ENCODE assay signal across 21 cellular contexts in the genomic region with DNA sequence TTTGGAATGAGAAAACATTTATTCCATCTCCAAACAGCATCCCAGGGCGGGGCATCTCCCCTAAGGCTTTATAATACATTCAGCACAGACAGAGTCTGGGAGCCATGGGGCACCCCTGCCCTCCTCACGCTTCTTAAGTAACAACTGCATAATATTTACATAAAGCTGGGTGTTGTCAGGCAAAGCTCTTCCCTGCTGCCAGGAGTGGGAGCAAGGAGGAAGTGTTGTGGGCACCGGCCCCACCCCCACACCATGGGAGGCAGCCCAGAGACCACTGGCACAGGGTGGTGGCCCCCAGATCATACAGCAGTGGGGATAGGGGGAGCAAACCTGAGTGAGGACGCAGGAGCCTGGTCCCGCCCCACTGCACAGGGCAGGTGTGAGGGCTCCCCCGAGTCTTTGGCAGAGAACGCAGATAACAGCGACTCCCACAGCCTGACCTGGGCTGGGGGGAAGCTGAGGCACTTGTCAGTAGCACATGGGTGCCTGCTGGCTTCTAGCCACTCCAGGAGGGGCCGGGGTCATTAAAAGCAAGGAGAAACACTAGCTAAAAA.
"Had no signal": no experiment of that assay in that cellular context is flagged by ENCODE, and none has a peak within 500 bp of the region (broad histone marks: within the 10 kb centered on the region; RNA-seq: fewer than 3 reads in every experiment).

No MANE protein-coding gene starts in this region.

- H3K4me3 ChIP-seq: colonic mucosa, hepatocyte, prostate gland, right atrium auricular region, tibial artery had no signal

- H3K27me3 ChIP-seq: colonic mucosa, hepatocyte, right atrium auricular region, tibial artery had no signal

- H3K4me1 ChIP-seq: colonic mucosa, foreskin keratinocyte, prostate gland, right atrium auricular region had no signal

- H2AFZ ChIP-seq: hepatocyte had no signal

- ATAC-seq: activated CD4-positive, CD25-positive, alpha-beta regulatory T cell treated with anti-CD3 and anti-CD28 coated beads, Interleukin-2, amount 50 U/mL, for 24 hours; foreskin keratinocyte; left lobe of liver had no signal

- H3K9me3 ChIP-seq: colonic mucosa, prostate gland, right atrium auricular region, tibial artery had no signal

- H3K36me3 ChIP-seq: colonic mucosa, prostate gland, right atrium auricular region, tibial artery had no signal

- H3K79me2 ChIP-seq: hepatocyte had no signal

- H3K27ac ChIP-seq: colonic mucosa, epithelial cell of prostate, foreskin keratinocyte, hepatocyte, prostate gland, right atrium auricular region, tibial artery had no signal

- H3K4me2 ChIP-seq: hepatocyte had no signal

- DNase-seq: activated CD4-positive, alpha-beta T cell treated with anti-CD3 and anti-CD28 coated beads, Interleukin-2, amount 50 U/mL, for 1 hour; activated CD8-positive, alpha-beta memory T cell treated with anti-CD3 and anti-CD28 coated beads, Interleukin-2, amount 50 U/mL, for 4 hours; activated effector memory CD4-positive, alpha-beta T cell treated with Interleukin-2 at 50 U/mL for 16 hours; activated naive CD4-positive, alpha-beta T cell treated with anti-CD3 and anti-CD28 coated beads, Interleukin-2, amount 50 U/mL, for 16 hours; activated T-cell treated with anti-CD3 and anti-CD28 coated beads, Interleukin-2, amount 50 U/mL, for 48 hours; aorta; colonic mucosa; endodermal cell; foreskin keratinocyte; midbrain; stimulated activated CD4-positive, alpha-beta T cell treated with anti-CD3 and anti-CD28 coated beads, Interleukin-12 subunit alpha, Interleukin-12 subunit beta, amount 100 ng/mL, for 4 hours; stimulated activated CD4-positive, alpha-beta T cell treated with anti-CD3 and anti-CD28 coated beads, Interleukin-1b, Interleukin-23, amount 100 ng/mL, for 48 hours; stimulated activated CD8-positive, alpha-beta memory T cell treated with anti-CD3 and anti-CD28 coated beads, Interleukin-4, amount 100 ng/mL, for 48 hours; stimulated activated naive CD4-positive, alpha-beta T cell treated with Interleukin-2 at 50 U/mL for 16 hours; tibial artery had no signal
